Comparison of ENCODE assay signal across 8 cellular contexts in the genomic region with DNA sequence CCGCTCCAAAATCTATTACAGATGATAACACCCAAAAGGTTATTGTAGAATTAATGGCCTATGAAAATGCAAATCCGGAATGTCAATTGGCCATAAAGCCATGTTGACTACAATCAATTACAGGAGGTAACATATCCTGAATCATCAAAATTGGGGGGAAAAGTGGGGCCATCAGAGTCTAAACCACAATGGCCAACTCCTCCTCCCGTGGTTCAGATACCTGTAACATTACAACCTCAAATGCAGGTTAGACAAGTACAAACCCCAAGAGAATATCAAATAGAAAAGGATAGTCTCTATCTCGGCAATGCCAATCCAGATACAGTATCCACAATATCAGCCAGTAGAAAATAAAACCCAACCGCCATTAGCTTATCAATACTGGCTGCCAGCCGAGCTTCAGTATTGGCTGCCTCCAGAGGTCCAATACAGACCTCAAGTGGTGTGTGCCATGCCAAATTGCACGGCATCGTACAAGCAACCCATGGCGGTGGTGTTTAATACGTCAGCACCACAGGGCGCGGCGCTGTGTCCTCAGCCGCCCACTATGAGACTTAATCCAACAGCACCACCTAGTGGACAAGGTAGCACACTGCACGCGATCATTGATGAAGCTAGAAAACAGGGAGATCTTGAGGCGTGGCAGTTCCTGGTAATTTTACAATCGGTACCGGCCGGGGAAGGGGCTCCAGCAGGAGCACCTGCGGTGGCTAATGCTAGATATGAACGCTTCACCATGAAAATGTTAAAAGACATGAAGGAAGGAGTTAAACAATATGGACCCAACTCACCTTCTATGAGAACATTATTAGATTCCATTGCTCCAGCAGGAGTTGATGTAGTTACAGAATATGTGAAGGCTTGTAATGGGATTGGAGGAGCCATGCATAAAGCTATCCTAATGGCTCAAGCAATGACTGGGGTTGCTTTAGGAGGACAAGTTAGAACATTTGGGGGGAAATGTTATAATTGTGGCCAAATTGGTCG. TPM values are rescaled to one million over a fixed set of nuclear protein-coding genes. Genes with fewer than 3 reads are reported as not detected.
A peak's percentile ranks its signal among the peaks of the same experiment; 100 is the strongest.
DNase-seq lines count a peak whose midpoint lies in the region; ATAC-seq and TF ChIP-seq lines count a peak whose summit lies in the region.

No MANE protein-coding gene starts in this region.

- H3K27me3 ChIP-seq in BLaER1 treated with 17β-estradiol and CSF1 and Interleukin-3, amounts not matched to agents 10 nM and 100 nM, result no peaks in the 10 kb centered on the region
- H3K27me3 ChIP-seq in ascending aorta, result no peaks in the 10 kb centered on the region
- no peaks in the 10 kb centered on the region for H3K27me3 ChIP-seq in sigmoid colon

- no peak overlapping the region for H3K27ac ChIP-seq in BLaER1 treated with 17β-estradiol and CSF1 and Interleukin-3, amounts not matched to agents 10 nM and 100 nM
- H3K27ac ChIP-seq in ascending aorta (no peak overlapping the region), sigmoid colon (peak overlapping the region in 2 of 4 donors; percentile 29 to 44)

- 14 to 21% methylated on average over 23 of the region's 23 CpGs for WGBS in sigmoid colon, 2 donors

- peak; percentile 83 for DNase-seq in H4 (ENCODE audit: low spot score)
- peak; percentile 15 for DNase-seq in NCI-H2081 treated with DMSO at 0.1 percent for 48 hours (lab: John Stamatoyannopoulos, UW)
- peak; percentile 76 for DNase-seq in T1000 (lab: John Stamatoyannopoulos, UW)
- peak; percentile 68 to 95 for DNase-seq in ascending aorta (ENCODE audit: low spot score in 2 of 2)
- peak; percentile 74 for DNase-seq in hepatic stellate cell (ENCODE audit: low spot score)
- peak; percentile 95 for DNase-seq in sigmoid colon

- TF ChIP-seq EP300 in sigmoid colon (IDR thresholded peaks at IDR 0.05), result no peak

- H3K4me3 ChIP-seq in BLaER1 treated with 17β-estradiol and CSF1 and Interleukin-3, amounts not matched to agents 10 nM and 100 nM, result no peak overlapping the region; a peak in 2 of 20 replicates
- H3K4me3 ChIP-seq in ascending aorta, result peak overlapping the region in 1 of 2 donors; percentile 45
- peak overlapping the region in 2 of 4 donors; percentile 17 to 19 for H3K4me3 ChIP-seq in sigmoid colon

- H3K4me1 ChIP-seq in BLaER1 treated with 17β-estradiol and CSF1 and Interleukin-3, amounts not matched to agents 10 nM and 100 nM, result peaks cover 10 to 28% (median 16%) of the 10 kb centered on the region in 10 experiments; a peak in 19 of 20 replicates
- H3K4me1 ChIP-seq in ascending aorta (peaks cover 0 to 4% of the 10 kb centered on the region in 2 donors), sigmoid colon (peaks cover 0 to 10% (median 9%) of the 10 kb centered on the region in 4 donors)

- intact Hi-C loops in ascending aorta (cut with DNase I) (loop anchor here (2.0 kb wide), 1 partner anchor 22 kb away; no protein-coding TSS in a partner anchor), sigmoid colon (cut with DNase I) (loop anchor here (2.0 to 5.0 kb wide), 2 partner anchors 52 to 55 kb away; a partner anchor contains a TSS)

- peak overlapping the region; percentile 26 to 79 (median 62); a peak in 21 of 22 replicates for H3K4me2 ChIP-seq in BLaER1 treated with 17β-estradiol and CSF1 and Interleukin-3, amounts not matched to agents 10 nM and 100 nM

- TF ChIP-seq CTCF in ascending aorta (IDR thresholded peaks at IDR 0.05), result peak; percentile 93 to 97 (median 94)
- peak; percentile 84 to 96 (median 94) for TF ChIP-seq CTCF in sigmoid colon (IDR thresholded peaks at IDR 0.05)

- no peak for TF ChIP-seq POLR2A in sigmoid colon (IDR thresholded peaks at IDR 0.05)

- no peak for ATAC-seq in HG02970 (IDR thresholded peaks at IDR 0.05; ENCODE audit: low FRiP score, unreplicated experiment)

- H3K36me3 ChIP-seq in BLaER1 treated with 17β-estradiol and CSF1 and Interleukin-3, amounts not matched to agents 10 nM and 100 nM, result peaks cover 27 to 49% (median 36%) of the 10 kb centered on the region in 11 experiments
- peaks cover 14 to 26% of the 10 kb centered on the region in 2 donors for H3K36me3 ChIP-seq in ascending aorta
- H3K36me3 ChIP-seq in sigmoid colon, result peaks cover 11 to 35% (median 17%) of the 10 kb centered on the region in 4 donors

- peaks cover 0 to 46% (median 5%) of the 10 kb centered on the region in 11 experiments; a peak in 11 of 22 replicates for H4K20me1 ChIP-seq in BLaER1 treated with 17β-estradiol and CSF1 and Interleukin-3, amounts not matched to agents 10 nM and 100 nM

- H3K9me3 ChIP-seq in BLaER1 treated with 17β-estradiol and CSF1 and Interleukin-3, amounts not matched to agents 10 nM and 100 nM (replicated peaks in 1 of 11), result no peaks in the 10 kb centered on the region
- H3K9me3 ChIP-seq in ascending aorta (no peaks in the 10 kb centered on the region), sigmoid colon (no peaks in the 10 kb centered on the region)

- H3K9ac ChIP-seq in BLaER1 treated with 17β-estradiol and CSF1 and Interleukin-3, amounts not matched to agents 10 nM and 100 nM, result 0 out of 22 replicates have a peak overlapping the region, but pooled peaks of 1 of the 11 experiments have one; percentile 32

RNA-seq across cellular contexts. Expression of a gene that starts 15.2 kb away (rescaled TPM):
- 9.1 and 13.1 TPM in 2 replicates for total RNA-seq in H4 (2014; rRNA removed; shearing (Covaris generic))
- total RNA-seq in ascending aorta (74.3 TPM), sigmoid colon (10 to 100 TPM; 28.6 to 51.5 (median 33.2) TPM)
- 10 to 100 TPM in 1 of 3 donors, 1 to 10 TPM in 2; 6.9 to 19.5 (median 7.2) TPM for polyA plus RNA-seq in sigmoid colon

RNA-seq across cellular contexts. Expression of a gene that starts 37.1 kb away (rescaled TPM):
- 6.0 and 11.0 TPM in 2 replicates for total RNA-seq in H4 (2014; rRNA removed; shearing (Covaris generic))
- total RNA-seq in ascending aorta (not detected), sigmoid colon (not detected)
- 1 to 10 TPM; 1.0 to 1.8 (median 1.6) TPM for polyA plus RNA-seq in sigmoid colon

RNA-seq across cellular contexts. Expression of a gene that starts 42.2 kb away (rescaled TPM):
- 14.4 and 17.9 TPM in 2 replicates for total RNA-seq in H4 (2014; rRNA removed; shearing (Covaris generic))
- total RNA-seq in ascending aorta (9.2 TPM), sigmoid colon (1 to 10 TPM in 2 of 4 donors, under 1 TPM in 2; 0.83 to 3.6 (median 1.0) TPM)
- polyA plus RNA-seq in sigmoid colon, result 10 to 100 TPM in 1 of 3 donors, 1 to 10 TPM in 2; 3.6 to 22.1 (median 3.9) TPM

RNA-seq across cellular contexts. Expression of a gene that starts 43.9 kb away (rescaled TPM):
- 57.3 and 77.7 TPM in 2 replicates for total RNA-seq in H4 (2014; rRNA removed; shearing (Covaris generic))
- total RNA-seq in ascending aorta (109 TPM), sigmoid colon (10 to 100 TPM; 33.6 to 64.2 (median 55.8) TPM)
- polyA plus RNA-seq in sigmoid colon, result 10 to 100 TPM; 27.5 to 43.2 (median 30.7) TPM

RNA-seq across cellular contexts. Expression of a gene that starts 53.3 kb away (rescaled TPM):
- 19.9 and 26.0 TPM in 2 replicates for total RNA-seq in H4 (2014; rRNA removed; shearing (Covaris generic))
- total RNA-seq in ascending aorta (not detected), sigmoid colon (under 1 TPM in 1 of 4 donors, not detected in 3; 0.95 TPM)
- polyA plus RNA-seq in sigmoid colon, result 10 to 100 TPM in 1 of 3 donors, 1 to 10 TPM in 2; 1.6 to 33.1 (median 4.2) TPM

Comparison
In these comparisons a context has a peak if more than half of its experiments do, and no peak if none do; other contexts are left out.
1. DNase-seq: peak in every context shown above with its lines; median percentile 95 in sigmoid colon; 83 in H4; 82 in ascending aorta; 76 in T1000; 74 in hepatic stellate cell; 15 in NCI-H2081 treated with DMSO at 0.1 percent for 48 hours.